ENCODE assay signal across 18 cellular contexts in genomic region chr17:31074772-31075538, GRCh38. TPM values are rescaled to one million over a fixed set of nuclear protein-coding genes. Genes with fewer than 3 reads are reported as not detected.
DNase-seq lines count a peak whose midpoint lies in the region; ATAC-seq and TF ChIP-seq lines count a peak whose summit lies in the region.
"Had no signal": no experiment of that assay in that cellular context is flagged by ENCODE, and none has a peak within 500 bp of the region (broad histone marks: within the 10 kb centered on the region; RNA-seq: fewer than 3 reads in every experiment).

No MANE protein-coding gene starts in this region.

- H3K27ac ChIP-seq in mesenchymal stem cell (ENCODE audit: low read length, poor library complexity, severe bottlenecking), result peak overlapping the region; percentile 75
- H3K27ac ChIP-seq: Peyer's patch, sigmoid colon had no signal

- H3K14ac ChIP-seq in mesenchymal stem cell (ENCODE audit: low read length in 2 of 2), result no peak overlapping the region

- no peak overlapping the region for H2AFZ ChIP-seq in mesenchymal stem cell (ENCODE audit: low read depth, low read length)

- H2AK5ac ChIP-seq in mesenchymal stem cell (ENCODE audit: low read length, severe bottlenecking), result no peak overlapping the region

- H3K27me3 ChIP-seq in MG63, result no peaks in the 10 kb centered on the region
- no peaks in the 10 kb centered on the region for H3K27me3 ChIP-seq in mesenchymal stem cell (ENCODE audit: control insufficient read depth in 1 of 2, insufficient read depth in 1 of 2, low read length in 2 of 2)
- H3K27me3 ChIP-seq: Peyer's patch, sigmoid colon had no signal

- H4K91ac ChIP-seq in mesenchymal stem cell (ENCODE audit: low read length), result no peak overlapping the region

- H3K4me1 Mint-ChIP-seq in stimulated activated naive CD8-positive, alpha-beta T cell treated with anti-CD3 and anti-CD28 coated beads, Interleukin-15, amount 100 ng/mL, for 72 hours, result no peaks in the 10 kb centered on the region
- H3K4me1 Mint-ChIP-seq: central memory CD8-positive, alpha-beta T cell; naive B cell had no signal

- DNase-seq in EH (ENCODE audit: low read depth) (peak; percentile 89), MG63 (peak; percentile 73), cardiac fibroblast (ENCODE audit: low read depth in 2 of 2) (peak; percentile 7 to 11), mesenchymal stem cell (peak; percentile 39), left lobe of liver (ENCODE audit: low spot score) (no peak), dedifferentiated amniotic fluid mesenchymal stem cell (ENCODE audit: extremely low spot score) (no peak)
- no peak for DNase-seq in stimulated activated naive CD8-positive, alpha-beta T cell treated with anti-CD3 and anti-CD28 coated beads, Interleukin-15, amount 100 ng/mL, for 72 hours
- no peak for DNase-seq in activated naive CD4-positive, alpha-beta T cell treated with anti-CD3 and anti-CD28 coated beads, Interleukin-2, amount 50 U/mL, for 16 hours
- DNase-seq: activated CD8-positive, alpha-beta T cell treated with anti-CD3 and anti-CD28 coated beads, Interleukin-2, amount 10 ng/mL, durations not matched to agents 7 days and 5 days; activated gamma-delta T cell; CD4-positive, alpha-beta T cell; naive B cell; NCI-H345; Peyer's patch; sigmoid colon; T-helper 9 cell had no signal

- peak overlapping the region; percentile 26 for H3K4me2 ChIP-seq in mesenchymal stem cell (ENCODE audit: low read length, poor library complexity, severe bottlenecking)

- WGBS in mesenchymal stem cell, result 25% methylated on average over 4 of the region's 4 CpGs

- H3K36me3 ChIP-seq in MG63 (no peaks in the 10 kb centered on the region), mesenchymal stem cell (ENCODE audit: control insufficient read depth in 1 of 2, insufficient read depth in 2 of 2, low read depth in 1 of 2, low read length in 2 of 2) (no peaks in the 10 kb centered on the region)
- H3K36me3 ChIP-seq: Peyer's patch, sigmoid colon had no signal

- no peaks in the 10 kb centered on the region for H3K9me3 Mint-ChIP-seq in stimulated activated naive CD8-positive, alpha-beta T cell treated with anti-CD3 and anti-CD28 coated beads, Interleukin-15, amount 100 ng/mL, for 72 hours
- H3K9me3 Mint-ChIP-seq: CD4-positive, alpha-beta T cell; central memory CD8-positive, alpha-beta T cell; naive B cell had no signal

- H2BK12ac ChIP-seq in mesenchymal stem cell (ENCODE audit: low read length in 2 of 2), result no peak overlapping the region

- H3K4ac ChIP-seq in mesenchymal stem cell (ENCODE audit: low read depth in 1 of 2, low read length in 2 of 2), result no peak overlapping the region

- peak overlapping the region; percentile 14 for H2BK5ac ChIP-seq in mesenchymal stem cell (ENCODE audit: low read depth, low read length, poor library complexity, severe bottlenecking)

- H3K9me3 ChIP-seq in MG63, result no peaks in the 10 kb centered on the region
- H3K9me3 ChIP-seq in mesenchymal stem cell (ENCODE audit: control insufficient read depth, low read length), result no peaks in the 10 kb centered on the region
- H3K9me3 ChIP-seq: Peyer's patch, sigmoid colon had no signal

- H3K27ac Mint-ChIP-seq in stimulated activated naive CD8-positive, alpha-beta T cell treated with anti-CD3 and anti-CD28 coated beads, Interleukin-15, amount 100 ng/mL, for 72 hours, result no peak overlapping the region
- H3K27ac Mint-ChIP-seq: activated CD8-positive, alpha-beta T cell treated with anti-CD3 and anti-CD28 coated beads, Interleukin-2, amount 10 ng/mL, durations not matched to agents 7 days and 5 days; CD4-positive, alpha-beta T cell; naive B cell had no signal

- no peak overlapping the region for H3K23ac ChIP-seq in mesenchymal stem cell (ENCODE audit: low read length in 2 of 2)

- no peaks in the 10 kb centered on the region for H3K79me1 ChIP-seq in mesenchymal stem cell (replicated peaks; ENCODE audit: low read length, poor library complexity, severe bottlenecking)

- no peak overlapping the region for H3K9ac ChIP-seq in mesenchymal stem cell (ENCODE audit: low read length)

- H3K4me3 ChIP-seq in MG63 (no peak overlapping the region), cardiac fibroblast (replicated peaks in 1 of 2; ENCODE audit: low read depth in 2 of 2, low read length in 2 of 2) (no peak overlapping the region), mesenchymal stem cell (ENCODE audit: insufficient read depth in 1 of 2, low read depth in 1 of 2, low read length in 2 of 2) (no peak overlapping the region)
- H3K4me3 ChIP-seq: Peyer's patch, sigmoid colon had no signal

- no peak overlapping the region for H2BK120ac ChIP-seq in mesenchymal stem cell (ENCODE audit: low read depth, low read length)

- no peak overlapping the region for H3K4me3 Mint-ChIP-seq in stimulated activated naive CD8-positive, alpha-beta T cell treated with anti-CD3 and anti-CD28 coated beads, Interleukin-15, amount 100 ng/mL, for 72 hours
- H3K4me3 Mint-ChIP-seq: activated CD8-positive, alpha-beta T cell treated with anti-CD3 and anti-CD28 coated beads, Interleukin-2, amount 10 ng/mL, durations not matched to agents 7 days and 5 days; CD4-positive, alpha-beta T cell; central memory CD8-positive, alpha-beta T cell had no signal

- TF ChIP-seq CTCF in cardiac fibroblast (IDR thresholded peaks at IDR 0.05; ENCODE audit: low read depth, low read length), result no peak

- no peak overlapping the region for H3K18ac ChIP-seq in mesenchymal stem cell (ENCODE audit: low read depth in 1 of 2, low read length in 2 of 2)

- no peaks in the 10 kb centered on the region for H3K27me3 Mint-ChIP-seq in stimulated activated naive CD8-positive, alpha-beta T cell treated with anti-CD3 and anti-CD28 coated beads, Interleukin-15, amount 100 ng/mL, for 72 hours
- H3K27me3 Mint-ChIP-seq: CD4-positive, alpha-beta T cell; central memory CD8-positive, alpha-beta T cell; naive B cell had no signal

- H2BK15ac ChIP-seq in mesenchymal stem cell (ENCODE audit: low read depth, poor library complexity, severe bottlenecking), result no peak overlapping the region

- H3K4me1 ChIP-seq in mesenchymal stem cell (ENCODE audit: control insufficient read depth, insufficient read depth, low read depth, low read length), result peaks cover 9% of the 10 kb centered on the region
- H3K4me1 ChIP-seq: Peyer's patch, sigmoid colon had no signal

- no peak for ATAC-seq in stimulated activated naive CD8-positive, alpha-beta T cell treated with anti-CD3 and anti-CD28 coated beads, Interleukin-15, amount 100 ng/mL, for 72 hours
- no peak for ATAC-seq in left lobe of liver
- ATAC-seq: activated CD8-positive, alpha-beta T cell treated with anti-CD3 and anti-CD28 coated beads, Interleukin-2, amount 10 ng/mL, durations not matched to agents 7 days and 5 days; esophagus mucosa had no signal

- no peak overlapping the region for H4K8ac ChIP-seq in mesenchymal stem cell (ENCODE audit: low read length)

RNA-seq across cellular contexts. Expression of gene NF1, which starts 19.8 kb away (rescaled TPM):
- total RNA-seq in MG63 (2014; rRNA removed; shearing (Covaris generic); ENCODE audit: low replicate concordance), result 12.4 and 20.3 TPM in 2 replicates
- 22.2 TPM for polyA plus RNA-seq in mesenchymal stem cell (2013, experiment 1 of 2)
- 20.6 TPM for polyA plus RNA-seq in mesenchymal stem cell (2013, experiment 2 of 2)
- 20.4 TPM for total RNA-seq in left lobe of liver

Comparison
In these comparisons a context has a peak if more than half of its experiments do, and no peak if none do; other contexts are left out.
1. DNase-seq: peak in EH (single experiment), MG63 (single experiment), cardiac fibroblast (2 of 2) and mesenchymal stem cell (single experiment); none in stimulated activated naive CD8-positive, alpha-beta T cell treated with anti-CD3 and anti-CD28 coated beads, Interleukin-15, amount 100 ng/mL, for 72 hours (0 of 2), activated naive CD4-positive, alpha-beta T cell treated with anti-CD3 and anti-CD28 coated beads, Interleukin-2, amount 50 U/mL, for 16 hours (single experiment), left lobe of liver (single experiment) and dedifferentiated amniotic fluid mesenchymal stem cell (single experiment).